ENCODE assay signal across 22 cellular contexts in the genomic region with DNA sequence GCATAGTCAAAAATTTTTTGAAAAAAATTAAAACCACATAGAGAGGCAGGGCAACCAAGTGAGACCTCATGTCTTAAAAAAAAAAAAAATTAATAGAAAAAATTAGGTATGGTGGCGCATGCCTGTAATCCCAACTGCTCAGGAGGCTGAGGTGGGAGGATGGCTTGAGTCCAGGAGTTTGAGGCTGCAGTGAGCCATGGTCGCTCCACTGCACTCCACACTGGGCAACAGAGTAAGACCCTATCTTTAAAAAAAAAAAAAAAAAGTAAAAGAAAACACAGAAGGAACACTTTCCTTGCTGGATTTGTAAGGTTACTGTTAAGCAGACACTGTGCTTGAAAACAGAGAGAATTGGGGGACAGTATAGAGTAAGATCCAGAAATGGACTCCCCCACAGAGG. TPM values are rescaled to one million over a fixed set of nuclear protein-coding genes. Genes with fewer than 3 reads are reported as not detected.
"Had no signal": no experiment of that assay in that cellular context is flagged by ENCODE, and none has a peak within 500 bp of the region (broad histone marks: within the 10 kb centered on the region; RNA-seq: fewer than 3 reads in every experiment).

No MANE protein-coding gene starts in this region.

- H3K9me3 ChIP-seq: SJSA1 had no signal

- DNase-seq: Kasumi-1, KG1, MM.1S, NCI-H1092 treated with DMSO at 0.1 percent for 48 hours, NCI-H1436, NCI-H187, NCI-H2029, NCI-H2081 treated with DMSO at 0.1 percent for 48 hours, NCI-H2171, NCI-H226, NCI-H446, NCI-H510A, NCI-H524 treated with DMSO at 0.1 percent for 48 hours, NCI-H69, NCI-H774, Right ventricle myocardium superior, RPMI8226, SIG-M5 had no signal

- H3K4me1 ChIP-seq: SJSA1 had no signal

- H3K4me3 ChIP-seq: SJSA1, SK-N-MC had no signal

- H3K27ac ChIP-seq: SJSA1, SK-N-MC had no signal

- H3K36me3 ChIP-seq: SJSA1 had no signal

- H3K27me3 ChIP-seq: SJSA1 had no signal

- FAIRE-seq: RCC 7860 had no signal

RNA-seq across cellular contexts. Expression of a gene that starts 58.1 kb away (rescaled TPM):
- total RNA-seq: M059J, SJSA1 had no signal
